Comparison of ENCODE assay signal across 33 cellular contexts in the genomic region with DNA sequence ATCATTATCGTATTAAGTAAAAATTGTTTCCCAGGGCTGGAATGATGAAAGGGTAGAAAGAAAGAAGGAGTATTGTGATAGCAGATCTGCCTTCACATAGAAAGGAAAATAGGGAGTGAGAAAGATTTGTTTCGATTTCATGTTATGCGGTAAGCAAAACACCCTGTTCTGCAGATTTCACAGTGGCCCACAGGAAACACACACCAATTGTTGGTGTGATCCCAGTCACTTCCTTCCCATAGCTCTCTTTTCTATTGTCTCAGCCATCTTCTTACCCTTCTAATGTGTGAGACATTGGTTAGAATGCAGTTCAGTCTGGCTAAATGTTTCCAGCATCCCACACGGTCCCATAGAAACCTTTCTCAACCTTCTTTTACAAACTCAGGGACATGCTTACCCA.
"Had no signal": no experiment of that assay in that cellular context is flagged by ENCODE, and none has a peak within 500 bp of the region (broad histone marks: within the 10 kb centered on the region; RNA-seq: fewer than 3 reads in every experiment).

No MANE protein-coding gene starts in this region.

- FAIRE-seq: astrocyte, colon, endothelial cell of umbilical vein had no signal

- H3K27ac Mint-ChIP-seq: activated B cell treated with CpG ODN at 0.5 μM for 24 hours; activated CD8-positive, alpha-beta T cell treated with anti-CD3 and anti-CD28 coated beads for 36 hours; activated naive CD8-positive, alpha-beta T cell; activated T-helper 17 cell treated with anti-CD3 and anti-CD28 coated beads, Interleukin-2, amount 50 U/mL, for 72 hours; effector memory CD8-positive, alpha-beta T cell; T-helper 17 cell; T-helper 2 cell treated with Interferon-gamma antibody and Interleukin-4, amounts not matched to agents 5 μg/mL and 100 μg/mL, for 36 hours had no signal

- H3K27me3 Mint-ChIP-seq: activated B cell treated with CpG ODN at 0.5 μM for 24 hours; activated CD8-positive, alpha-beta T cell treated with anti-CD3 and anti-CD28 coated beads for 36 hours; activated naive CD8-positive, alpha-beta T cell; activated T-helper 17 cell treated with anti-CD3 and anti-CD28 coated beads, Interleukin-2, amount 50 U/mL, for 72 hours; effector memory CD8-positive, alpha-beta T cell; T-helper 17 cell had no signal

- H3K4me1 Mint-ChIP-seq: activated B cell treated with CpG ODN at 0.5 μM for 24 hours; activated T-helper 17 cell treated with anti-CD3 and anti-CD28 coated beads, Interleukin-2, amount 50 U/mL, for 72 hours; T-helper 17 cell had no signal

- ATAC-seq: activated CD4-positive, CD25-positive, alpha-beta regulatory T cell treated with anti-CD3 and anti-CD28 coated beads, Interleukin-2, amount 50 U/mL, for 24 hours; activated CD8-positive, alpha-beta T cell treated with anti-CD3 and anti-CD28 coated beads for 36 hours; activated T-cell treated with anti-CD3 and anti-CD28 coated beads, Interleukin-2, amount 50 U/mL, for 4 hours; activated T-helper 17 cell treated with anti-CD3 and anti-CD28 coated beads, Interleukin-2, amount 50 U/mL, for 72 hours; effector memory CD8-positive, alpha-beta T cell; gastroesophageal sphincter; T-helper 17 cell had no signal

- H3K27me3 ChIP-seq: brain microvascular endothelial cell, esophagus squamous epithelium, gastroesophageal sphincter had no signal

- H3K4me3 Mint-ChIP-seq: activated B cell treated with CpG ODN at 0.5 μM for 24 hours; activated CD8-positive, alpha-beta T cell treated with anti-CD3 and anti-CD28 coated beads for 36 hours; activated naive CD8-positive, alpha-beta T cell; activated T-cell treated with anti-CD3 and anti-CD28 coated beads, Interleukin-2, amount 50 U/mL, for 4 hours; activated T-helper 17 cell treated with anti-CD3 and anti-CD28 coated beads, Interleukin-2, amount 50 U/mL, for 72 hours; effector memory CD8-positive, alpha-beta T cell; T-helper 17 cell; T-helper 2 cell treated with Interferon-gamma antibody and Interleukin-4, amounts not matched to agents 5 μg/mL and 100 μg/mL, for 36 hours had no signal

- H3K36me3 ChIP-seq: brain microvascular endothelial cell, esophagus squamous epithelium, gastroesophageal sphincter, WERI-Rb-1 had no signal

- DNase-seq: activated B cell treated with CpG ODN at 0.5 μM for 24 hours; activated CD4-positive, alpha-beta T cell treated with anti-CD3 and anti-CD28 coated beads for 48 hours; activated CD4-positive, alpha-beta T cell treated with anti-CD3 and anti-CD28 coated beads, Interleukin-2, amount 50 U/mL, for 1 hour; activated CD4-positive, alpha-beta T cell treated with anti-CD3 and anti-CD28 coated beads, Interleukin-2, amount 50 U/mL, for 48 hours; activated CD8-positive, alpha-beta memory T cell treated with anti-CD3 and anti-CD28 coated beads for 24 hours; activated CD8-positive, alpha-beta T cell treated with anti-CD3 and anti-CD28 coated beads for 36 hours; activated effector memory CD4-positive, alpha-beta T cell treated with Interleukin-2 at 50 U/mL for 16 hours; activated gamma-delta T cell treated with Interleukin-2 at 50 U/mL for 16 hours; activated naive CD4-positive, alpha-beta T cell treated with anti-CD3 and anti-CD28 coated beads, Interleukin-2, amount 50 U/mL, for 16 hours; activated naive CD4-positive, alpha-beta T cell treated with Interleukin-2 at 50 U/mL for 16 hours; activated T-cell treated with anti-CD3 and anti-CD28 coated beads, Interleukin-2, amount 50 U/mL, for 4 hours; amniotic stem cell; anterior cingulate cortex; brain microvascular endothelial cell; caudate nucleus; cortex of kidney; dermis blood vessel endothelial cell; effector CD4-positive, alpha-beta T cell; effector memory CD8-positive, alpha-beta T cell; esophagus squamous epithelium; foreskin melanocyte; head of caudate nucleus; T-helper 17 cell; T1000; WERI-Rb-1 had no signal

- H3K4me3 ChIP-seq: esophagus squamous epithelium, gastroesophageal sphincter had no signal

- H3K36me3 Mint-ChIP-seq: activated naive CD8-positive, alpha-beta T cell had no signal
